1 cellular context compared by ENCODE assay signal in genomic region chr11:119052163-119052814, GRCh38.
TF ChIP-seq lines count a peak whose summit lies in the region.

No MANE protein-coding gene starts in this region.

TF ChIP-seq in HepG2, 621 proteins besides CTCF, POLR2A, EP300 and RAD21:
- TF ChIP-seq SIN3B (IDR thresholded peaks at IDR 0.05; ENCODE audit: low read length), result no peak
- TF ChIP-seq ZNF558 (CRISPR knock-in tag; IDR thresholded peaks at IDR 0.05; ENCODE audit: borderline replicate concordance), result no peak
- no peak for TF ChIP-seq PRPF4 (IDR thresholded peaks at IDR 0.05; ENCODE audit: low read depth, low read length, poor library complexity, severe bottlenecking)
- TF ChIP-seq ZNF546 (CRISPR knock-in tag; conservative IDR thresholded peaks at IDR 0.05), result no peak
- no peak for TF ChIP-seq CC2D1A (CRISPR knock-in tag; IDR thresholded peaks at IDR 0.05)
